15 cellular contexts compared by ENCODE assay signal in the genomic region with DNA sequence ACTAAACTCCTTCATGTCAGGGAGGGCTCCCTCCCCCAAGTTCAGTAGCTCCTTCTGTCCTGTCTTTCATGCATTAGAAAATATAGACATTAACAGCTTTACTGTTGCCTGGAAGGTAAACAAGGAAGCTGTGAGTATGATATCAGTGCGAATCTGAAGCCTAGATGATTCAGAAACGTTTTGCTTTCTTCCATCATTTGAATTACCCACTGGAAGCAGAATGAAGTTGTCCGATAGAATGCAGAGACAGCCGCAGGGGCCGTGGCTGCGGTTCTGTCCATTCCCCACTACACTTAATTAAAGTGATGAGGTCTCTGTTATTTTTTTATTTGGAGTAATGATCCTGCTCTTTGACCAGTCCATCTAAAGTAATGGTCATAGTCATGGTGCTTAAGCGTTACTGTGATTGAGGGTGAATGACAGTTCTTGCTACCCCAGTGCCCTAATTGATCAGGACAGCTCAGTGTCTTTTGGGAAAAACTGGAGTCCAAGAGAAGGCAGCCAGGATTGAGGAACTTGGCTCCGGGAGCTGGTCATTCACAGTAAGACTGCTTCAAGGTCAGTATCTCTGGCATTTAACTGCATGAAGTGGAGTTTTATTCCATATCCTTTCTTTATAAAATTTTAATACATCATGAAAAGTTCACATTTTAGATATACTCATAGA.
DNase-seq lines count a peak whose midpoint lies in the region; ATAC-seq, FAIRE-seq and TF ChIP-seq lines count a peak whose summit lies in the region.
"Had no signal": no experiment of that assay in that cellular context is flagged by ENCODE, and none has a peak within 500 bp of the region (broad histone marks: within the 10 kb centered on the region; RNA-seq: fewer than 3 reads in every experiment).

No MANE protein-coding gene starts in this region.

- peak overlapping the region; percentile 69 for H3K27ac Mint-ChIP-seq in astrocyte (ENCODE audit: unreplicated experiment)
- no peak overlapping the region for H3K27ac Mint-ChIP-seq in activated CD4-positive, alpha-beta T cell treated with anti-CD3 and anti-CD28 coated beads for 36 hours

- H3K4me2 ChIP-seq in astrocyte (ENCODE audit: low read length), result peak overlapping the region; percentile 78

- H3K79me2 ChIP-seq in astrocyte (ENCODE audit: insufficient read depth, low read length), result peaks cover 2% of the 10 kb centered on the region

- H3K27me3 ChIP-seq in astrocyte (ENCODE audit: insufficient read depth, low read length) (no peaks in the 10 kb centered on the region), skeletal muscle tissue (ENCODE audit: control insufficient read depth in 3 of 3, insufficient read depth in 3 of 3, low read length in 3 of 3) (peaks cover 0 to 4% (median 0%) of the 10 kb centered on the region in 3 donors)

- H4K20me1 ChIP-seq in astrocyte (ENCODE audit: insufficient read depth, low read length), result no peaks in the 10 kb centered on the region

- peaks cover 45% of the 10 kb centered on the region for H3K4me1 Mint-ChIP-seq in astrocyte (ENCODE audit: low read depth, unreplicated experiment)
- peaks cover 5% of the 10 kb centered on the region for H3K4me1 Mint-ChIP-seq in activated CD4-positive, alpha-beta T cell treated with anti-CD3 and anti-CD28 coated beads for 36 hours

- no peaks in the 10 kb centered on the region for H3K9me3 ChIP-seq in astrocyte (ENCODE audit: insufficient read depth, low read depth, low read length)
- H3K9me3 ChIP-seq in skeletal muscle tissue (ENCODE audit: control insufficient read depth in 3 of 3, low read length in 3 of 3), result peaks cover 0 to 3% (median 3%) of the 10 kb centered on the region in 3 donors

- CTCF ChIA-PET in activated CD4-positive, alpha-beta T cell treated with anti-CD3 and anti-CD28 coated beads for 36 hours (lab: Charles Lee), result interaction anchor here (1.0 kb wide), 2 partner anchors 15 to 58 kb away, joined by 3 read pairs; no protein-coding TSS in a partner anchor

- no peak for TF ChIP-seq CTCF in astrocyte (IDR thresholded peaks at IDR 0.05; ENCODE audit: insufficient read depth, low read depth, low read length)

- H3K27ac ChIP-seq in astrocyte (ENCODE audit: low read depth, low read length) (peak overlapping the region; percentile 75), skeletal muscle tissue (ENCODE audit: low read depth, low read length) (peak overlapping the region; percentile 77)

- peak overlapping the region; percentile 16 for H2AFZ ChIP-seq in astrocyte (ENCODE audit: low read depth, low read length)

- ATAC-seq in left ventricle myocardium superior (peak; percentile 44), GM18909 (IDR thresholded peaks at IDR 0.05; ENCODE audit: poor library complexity, unreplicated experiment) (no peak)
- ATAC-seq in activated CD4-positive, alpha-beta T cell treated with anti-CD3 and anti-CD28 coated beads for 36 hours, result no peak

- DNase-seq in ELR (ENCODE audit: low read depth) (peak; percentile 13), astrocyte (ENCODE audit: low read depth) (peak; percentile 69), left ventricle myocardium superior (no peak), GOT3 (lab: John Stamatoyannopoulos, UW) (no peak), NCI-H1105 treated with DMSO at 0.1 percent for 48 hours (lab: John Stamatoyannopoulos, UW) (no peak)
- no peak for DNase-seq in activated CD4-positive, alpha-beta T cell treated with anti-CD3 and anti-CD28 coated beads for 36 hours
- DNase-seq: activated CD8-positive, alpha-beta memory T cell treated with anti-CD3 and anti-CD28 coated beads, Interleukin-2, amount 50 U/mL, for 4 hours; amniotic stem cell had no signal

- H3K9ac ChIP-seq in astrocyte (ENCODE audit: low read length) (peak overlapping the region; percentile 68), skeletal muscle tissue (ENCODE audit: low read depth in 1 of 3, low read length in 3 of 3) (no peak overlapping the region)

- H3K36me3 ChIP-seq in astrocyte (ENCODE audit: insufficient read depth, low read length) (no peaks in the 10 kb centered on the region), skeletal muscle tissue (ENCODE audit: control insufficient read depth in 3 of 3, insufficient read depth in 3 of 3, low read length in 3 of 3) (no peaks in the 10 kb centered on the region)

- H3K4me3 ChIP-seq in astrocyte (ENCODE audit: insufficient read depth, low read depth, low read length), result no peak overlapping the region
- H3K4me3 ChIP-seq in skeletal muscle tissue (ENCODE audit: low read length in 3 of 3), result peak overlapping the region in 1 of 3 donors; percentile 64

- intact Hi-C loops in left ventricle myocardium superior (cut with micrococcal nuclease), result no loop called here
- intact Hi-C loops in activated CD4-positive, alpha-beta T cell treated with anti-CD3 and anti-CD28 coated beads for 36 hours (cut with DNase I, micrococcal nuclease), result no loop called here

- no peaks in the 10 kb centered on the region for H3K27me3 Mint-ChIP-seq in astrocyte (ENCODE audit: low read depth, unreplicated experiment)
- H3K27me3 Mint-ChIP-seq in activated CD4-positive, alpha-beta T cell treated with anti-CD3 and anti-CD28 coated beads for 36 hours, result peaks cover 8% of the 10 kb centered on the region

- H3K9me3 Mint-ChIP-seq in astrocyte (ENCODE audit: unreplicated experiment), result peaks cover 8% of the 10 kb centered on the region
- peaks cover 4% of the 10 kb centered on the region for H3K9me3 Mint-ChIP-seq in activated CD4-positive, alpha-beta T cell treated with anti-CD3 and anti-CD28 coated beads for 36 hours (ENCODE audit: low read depth)

- H3K4me1 ChIP-seq in astrocyte (ENCODE audit: insufficient read depth, low read length) (peaks cover 27% of the 10 kb centered on the region), skeletal muscle tissue (ENCODE audit: control insufficient read depth in 3 of 3, insufficient read depth in 3 of 3, low read length in 3 of 3) (peaks cover 14 to 28% (median 22%) of the 10 kb centered on the region in 3 donors)

- FAIRE-seq in astrocyte (lab: Jason Lieb, UNC), result no peak
- FAIRE-seq: endometrium, GM12892, H1, TTC549, urothelium cell line had no signal

- peaks cover 1% of the 10 kb centered on the region for H3K36me3 Mint-ChIP-seq in astrocyte (ENCODE audit: low read depth, unreplicated experiment)
- no peaks in the 10 kb centered on the region for H3K36me3 Mint-ChIP-seq in activated CD4-positive, alpha-beta T cell treated with anti-CD3 and anti-CD28 coated beads for 36 hours (ENCODE audit: low read depth)

- POLR2A ChIA-PET in activated CD4-positive, alpha-beta T cell treated with anti-CD3 and anti-CD28 coated beads for 36 hours (lab: Charles Lee), result no interaction called here

- H3K4me3 Mint-ChIP-seq in astrocyte (ENCODE audit: unreplicated experiment), result peak overlapping the region; percentile 45
- H3K4me3 Mint-ChIP-seq in activated CD4-positive, alpha-beta T cell treated with anti-CD3 and anti-CD28 coated beads for 36 hours, result no peak overlapping the region

Comparison
In these comparisons a context has a peak if more than half of its experiments do, and no peak if none do; other contexts are left out.
1. DNase-seq: peak in ELR (single experiment) and astrocyte (single experiment); none in left ventricle myocardium superior (single experiment), GOT3 (single experiment), NCI-H1105 treated with DMSO at 0.1 percent for 48 hours (single experiment) and activated CD4-positive, alpha-beta T cell treated with anti-CD3 and anti-CD28 coated beads for 36 hours (single experiment).